ENCODE assay signal across 11 cellular contexts in genomic region chr9:79604921-79605562, GRCh38.
"Had no signal": no experiment of that assay in that cellular context is flagged by ENCODE, and none has a peak within 500 bp of the region (broad histone marks: within the 10 kb centered on the region; RNA-seq: fewer than 3 reads in every experiment).

No MANE protein-coding gene starts in this region.

- H3K27ac ChIP-seq: ascending aorta, cardiac muscle cell, gastroesophageal sphincter, transverse colon had no signal

- H3K4me3 ChIP-seq: ascending aorta, cardiac muscle cell, gastroesophageal sphincter, transverse colon had no signal

- H3K36me3 ChIP-seq: ascending aorta, cardiac muscle cell, gastroesophageal sphincter, transverse colon had no signal

- DNase-seq: activated CD4-positive, alpha-beta memory T cell treated with anti-CD3 and anti-CD28 coated beads, Interleukin-2, amount 10 ng/mL, durations not matched to agents 7 days and 5 days; activated CD4-positive, alpha-beta T cell treated with anti-CD3 and anti-CD28 coated beads for 1 hour; activated CD8-positive, alpha-beta memory T cell treated with anti-CD3 and anti-CD28 coated beads, Interleukin-2, amount 50 U/mL, for 48 hours; kidney glomerular epithelial cell; right cardiac atrium; small intestine; T-helper 9 cell; transverse colon had no signal

- H3K27me3 ChIP-seq: ascending aorta, cardiac muscle cell, gastroesophageal sphincter, transverse colon had no signal

- H3K4me3 Mint-ChIP-seq: activated CD4-positive, alpha-beta memory T cell treated with anti-CD3 and anti-CD28 coated beads, Interleukin-2, amount 10 ng/mL, durations not matched to agents 7 days and 5 days had no signal

- ATAC-seq: gastroesophageal sphincter, right cardiac atrium had no signal

- H3K4me1 ChIP-seq: ascending aorta had no signal

- H3K27ac Mint-ChIP-seq: activated CD4-positive, alpha-beta memory T cell treated with anti-CD3 and anti-CD28 coated beads, Interleukin-2, amount 10 ng/mL, durations not matched to agents 7 days and 5 days had no signal

- H3K27me3 Mint-ChIP-seq: activated CD4-positive, alpha-beta memory T cell treated with anti-CD3 and anti-CD28 coated beads, Interleukin-2, amount 10 ng/mL, durations not matched to agents 7 days and 5 days had no signal
